Comparison of ENCODE assay signal across 11 cellular contexts in genomic region chr6:18963439-18963838, GRCh38.
"Had no signal": no experiment of that assay in that cellular context is flagged by ENCODE, and none has a peak within 500 bp of the region (broad histone marks: within the 10 kb centered on the region; RNA-seq: fewer than 3 reads in every experiment).

No MANE protein-coding gene starts in this region.

- H3K4me3 ChIP-seq: GM23248, GM23338, HAP-1 had no signal

- H2AFZ ChIP-seq: GM23248, GM23338 had no signal

- H3K36me3 ChIP-seq: HAP-1 had no signal

- ATAC-seq: GM23338, HCT116 had no signal

- H3K9me3 ChIP-seq: HAP-1 had no signal

- FAIRE-seq: H1, H54 had no signal

- DNase-seq: GM23248, GOT3, H7, H9, HCEC 1CT, HFFc6 had no signal

- H3K4me2 ChIP-seq: GM23338 had no signal

- H3K4me1 ChIP-seq: HAP-1 had no signal

- H3K27ac ChIP-seq: GM23248 had no signal

- H3K9ac ChIP-seq: GM23248 had no signal
